2 cellular contexts compared by ENCODE assay signal in genomic region chr10:3220853-3221252, GRCh38.
TF ChIP-seq lines count a peak whose summit lies in the region.

No MANE protein-coding gene starts in this region.

TF ChIP-seq in HEK293, 187 proteins besides CTCF, POLR2A, EP300 and RAD21 (continued from another document):
- TF ChIP-seq ZNF398 (tag by site-specific recombination; IDR thresholded peaks at IDR 0.05) (no peak), TSHZ1 (tag by site-specific recombination; IDR thresholded peaks at IDR 0.05; ENCODE audit: borderline replicate concordance) (peak; percentile 99), ZFP69B (tag by site-specific recombination; IDR thresholded peaks at IDR 0.05) (no peak), ZNF350 (tag by site-specific recombination; IDR thresholded peaks at IDR 0.05) (no peak)

TF ChIP-seq in SK-N-SH, 30 proteins besides CTCF, POLR2A, EP300 and RAD21 (continued from another document):
- no peak for TF ChIP-seq FOXM1 (IDR thresholded peaks at IDR 0.05; ENCODE audit: low read depth)
- no peak for TF ChIP-seq SMC3 (IDR thresholded peaks at IDR 0.05; ENCODE audit: low read depth, low read length)
- peak; percentile 48; the same call in 1 of the 2 replicates for TF ChIP-seq FOSL2 (IDR thresholded peaks at IDR 0.05; ENCODE audit: borderline replicate concordance, low read depth)
- TF ChIP-seq RFX5 (IDR thresholded peaks at IDR 0.05; ENCODE audit: low read length): no peak
